29 cellular contexts compared by ENCODE assay signal in the genomic region with DNA sequence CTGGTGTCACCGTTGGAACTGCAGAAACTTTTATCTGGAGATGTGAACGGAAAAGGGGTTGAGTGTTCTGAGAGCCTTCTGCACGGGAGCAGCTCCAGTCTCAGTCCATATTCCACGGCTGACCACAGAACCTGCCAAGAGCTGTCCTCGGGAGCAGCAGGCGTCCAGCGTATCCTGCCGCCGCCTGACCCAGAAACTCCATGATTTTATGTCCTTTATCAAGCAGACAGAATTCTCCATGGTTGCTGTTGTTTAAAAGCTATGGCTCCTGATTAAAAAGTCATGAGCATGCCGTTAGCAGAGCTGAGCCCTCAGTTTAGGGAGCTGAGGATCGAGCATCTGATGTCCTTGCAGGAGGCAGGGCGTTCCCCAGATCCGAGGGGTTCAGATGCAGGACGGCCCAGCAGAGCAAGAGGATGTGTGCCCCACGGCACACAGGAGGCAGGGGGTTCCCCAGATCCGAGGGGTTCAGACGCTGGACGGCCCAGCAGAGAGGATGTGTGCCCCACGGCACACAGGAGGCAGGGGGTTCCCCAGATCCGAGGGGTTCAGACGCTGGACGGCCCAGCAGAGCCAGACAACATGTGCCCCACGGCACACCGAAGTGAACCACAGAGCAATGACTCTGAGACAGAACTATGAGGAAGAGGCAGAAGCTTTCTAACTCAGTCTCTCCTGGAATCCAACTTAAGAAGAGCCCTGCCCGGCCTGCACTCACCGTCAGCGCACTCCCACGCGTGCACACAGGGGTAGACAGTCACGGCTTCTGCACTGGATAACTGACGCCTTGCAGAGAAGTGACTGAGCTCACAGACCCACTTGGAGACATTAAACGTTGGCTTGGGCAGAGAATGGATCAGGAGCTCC.
DNase-seq lines count a peak whose midpoint lies in the region; ATAC-seq and TF ChIP-seq lines count a peak whose summit lies in the region.
"Had no signal": no experiment of that assay in that cellular context is flagged by ENCODE, and none has a peak within 500 bp of the region (broad histone marks: within the 10 kb centered on the region; RNA-seq: fewer than 3 reads in every experiment).

No MANE protein-coding gene starts in this region.

- no peak for TF ChIP-seq CTCF in colonic mucosa (IDR thresholded peaks at IDR 0.05)

- H3K4me1 ChIP-seq in colonic mucosa, result no peaks in the 10 kb centered on the region
- H3K4me1 ChIP-seq in neuronal stem cell (ENCODE audit: control insufficient read depth in 2 of 2, insufficient read depth in 1 of 2, low read depth in 1 of 2, low read length in 2 of 2), result peaks cover 0 to 7% of the 10 kb centered on the region in 2 donors
- no peaks in the 10 kb centered on the region for H3K4me1 ChIP-seq in CD8-positive, alpha-beta memory T cell (ENCODE audit: insufficient read depth, low read length)
- H3K4me1 ChIP-seq: breast epithelium, gastroesophageal sphincter had no signal

- peak overlapping the region; percentile 43 for H2AK5ac ChIP-seq in neuronal stem cell (ENCODE audit: low read depth, low read length)

- H2AFZ ChIP-seq in neuronal stem cell (ENCODE audit: low read length), result peak overlapping the region; percentile 29
- H2AFZ ChIP-seq: GM23338 had no signal

- no peak overlapping the region for H3K4me3 Mint-ChIP-seq in activated T-cell treated with anti-CD3 and anti-CD28 coated beads, Interleukin-2, amount 50 U/mL, for 24 hours
- H3K4me3 Mint-ChIP-seq in CD8-positive, alpha-beta memory T cell, result peak overlapping the region in 1 of 7 donors; percentile 61
- H3K4me3 Mint-ChIP-seq: activated CD4-positive, alpha-beta T cell treated with anti-CD3 and anti-CD28 coated beads, Interleukin-2, amount 10 ng/mL, durations not matched to agents 7 days and 5 days; activated naive CD4-positive, alpha-beta T cell treated with anti-CD3 and anti-CD28 coated beads, Interleukin-2, amount 50 U/mL, for 24 hours; CD4-positive, alpha-beta memory T cell; dendritic cell treated with granulocyte-macrophage colony-stimulating factor and Interleukin-4, amounts not matched to agents 40 ng/mL and 50 ng/mL, for 4 days; GM23338; immature natural killer cell; natural killer cell had no signal

- H3K79me1 ChIP-seq in neuronal stem cell (ENCODE audit: low read depth, low read length), result no peaks in the 10 kb centered on the region

- no peak overlapping the region for H3K4me2 ChIP-seq in neuronal stem cell (ENCODE audit: insufficient read depth, low read length, poor library complexity, severe bottlenecking)
- H3K4me2 ChIP-seq: GM23338 had no signal

- no peak overlapping the region for H3K14ac ChIP-seq in neuronal stem cell (ENCODE audit: low read length)

- H3K9me3 ChIP-seq in colonic mucosa (no peaks in the 10 kb centered on the region), neuronal stem cell (replicated peaks in 1 of 2; ENCODE audit: control insufficient read depth in 2 of 2, insufficient read depth in 1 of 2, low read depth in 1 of 2, low read length in 2 of 2) (no peaks in the 10 kb centered on the region)
- no peaks in the 10 kb centered on the region for H3K9me3 ChIP-seq in CD8-positive, alpha-beta memory T cell (ENCODE audit: low read length)
- H3K9me3 ChIP-seq: breast epithelium had no signal

- no peaks in the 10 kb centered on the region for H3K9me3 Mint-ChIP-seq in activated T-cell treated with anti-CD3 and anti-CD28 coated beads, Interleukin-2, amount 50 U/mL, for 24 hours
- H3K9me3 Mint-ChIP-seq in CD8-positive, alpha-beta memory T cell, result no peaks in the 10 kb centered on the region
- H3K9me3 Mint-ChIP-seq: activated CD4-positive, alpha-beta T cell treated with anti-CD3 and anti-CD28 coated beads, Interleukin-2, amount 10 ng/mL, durations not matched to agents 7 days and 5 days; activated naive CD4-positive, alpha-beta T cell treated with anti-CD3 and anti-CD28 coated beads, Interleukin-2, amount 50 U/mL, for 24 hours; activated T-helper 2 cell treated with anti-CD3 and anti-CD28 coated beads, Interferon-gamma antibody, Interleukin-2, Interleukin-4, amounts not matched to agents 10 μg/mL and 5 μg/mL and 100 μg/mL, durations not matched to agents 14 hours and 24 hours and 36 hours; dendritic cell treated with granulocyte-macrophage colony-stimulating factor and Interleukin-4, amounts not matched to agents 40 ng/mL and 50 ng/mL, for 4 days; natural killer cell had no signal

- H3K4ac ChIP-seq in neuronal stem cell (ENCODE audit: low read length), result no peak overlapping the region

- H4K8ac ChIP-seq in neuronal stem cell (ENCODE audit: low read depth, low read length), result no peak overlapping the region

- H3K27me3 ChIP-seq in colonic mucosa (no peaks in the 10 kb centered on the region), neuronal stem cell (ENCODE audit: control insufficient read depth in 3 of 3, insufficient read depth in 3 of 3, low read depth in 1 of 3, low read length in 3 of 3) (peaks cover 0 to 21% (median 0%) of the 10 kb centered on the region in 3 experiments)
- H3K27me3 ChIP-seq in CD8-positive, alpha-beta memory T cell (ENCODE audit: insufficient read depth, low read length, poor library complexity, severe bottlenecking), result no peaks in the 10 kb centered on the region
- H3K27me3 ChIP-seq: breast epithelium had no signal

- H3K23ac ChIP-seq in neuronal stem cell (ENCODE audit: low read depth, low read length, poor library complexity), result no peak overlapping the region

- no peak overlapping the region for H4K91ac ChIP-seq in neuronal stem cell (ENCODE audit: low read depth, low read length, poor library complexity)

- intact Hi-C loops in colonic mucosa (cut with DNase I), result no loop called here

- H3K4me3 ChIP-seq in colonic mucosa (no peak overlapping the region), neuronal stem cell (ENCODE audit: low read length in 2 of 2) (no peak overlapping the region)
- H3K4me3 ChIP-seq in CD8-positive, alpha-beta memory T cell (ENCODE audit: low read length), result no peak overlapping the region
- H3K4me3 ChIP-seq: breast epithelium, gastroesophageal sphincter, GM23338 had no signal

- peaks cover 17% of the 10 kb centered on the region for H3K27me3 Mint-ChIP-seq in activated T-cell treated with anti-CD3 and anti-CD28 coated beads, Interleukin-2, amount 50 U/mL, for 24 hours
- peaks cover 8 to 18% of the 10 kb centered on the region in 2 donors for H3K27me3 Mint-ChIP-seq in CD8-positive, alpha-beta memory T cell
- H3K27me3 Mint-ChIP-seq: activated CD4-positive, alpha-beta T cell treated with anti-CD3 and anti-CD28 coated beads, Interleukin-2, amount 10 ng/mL, durations not matched to agents 7 days and 5 days; dendritic cell treated with granulocyte-macrophage colony-stimulating factor and Interleukin-4, amounts not matched to agents 40 ng/mL and 50 ng/mL, for 4 days had no signal

- no peak overlapping the region for H2BK15ac ChIP-seq in neuronal stem cell (ENCODE audit: low read length)

- DNase-seq in activated T-cell treated with anti-CD3 and anti-CD28 coated beads, Interleukin-2, amount 50 U/mL, for 24 hours, result peak; percentile 11
- DNase-seq in activated T-cell treated with anti-CD3 and anti-CD28 coated beads, Interleukin-2, amount 50 U/mL, for 1 hour, result no peak
- DNase-seq in colonic mucosa (peak; percentile 12), neuronal stem cell (ENCODE audit: low spot score) (no peak), HT-29 (ENCODE audit: low spot score) (no peak)
- no peak for DNase-seq in CD8-positive, alpha-beta memory T cell
- DNase-seq: activated CD4-positive, alpha-beta T cell treated with anti-CD3 and anti-CD28 coated beads, Interleukin-2, amount 10 ng/mL, durations not matched to agents 7 days and 5 days; amygdala; CD4-positive, alpha-beta memory T cell; DMS 273 treated with DMSO at 0.1 percent for 48 hours; hippocampal formation; immature natural killer cell; natural killer cell; NCI-H1048; NCI-H2171 treated with DMSO at 0.1 percent for 48 hours; NCI-H524 treated with DMSO at 0.1 percent for 48 hours; retina; SHP77 treated with DMSO at 0.1 percent for 48 hours; substantia nigra; T-helper 9 cell had no signal

- WGBS in neuronal stem cell (ENCODE audit: extremely low coverage in 2 of 2, insufficient read length in 2 of 2, insufficient replicate concordance in 1 of 2), 2 donors, result no CpG with 5 or more reads among the region's 32 CpGs

- ATAC-seq in HG03108 (IDR thresholded peaks at IDR 0.05; ENCODE audit: unreplicated experiment) (no peak), GM19395 (IDR thresholded peaks at IDR 0.05; ENCODE audit: unreplicated experiment) (no peak)
- ATAC-seq: gastroesophageal sphincter, GM23338, natural killer cell had no signal

- H2BK5ac ChIP-seq in neuronal stem cell (ENCODE audit: low read length), result no peak overlapping the region

- no peak overlapping the region for H3K27ac Mint-ChIP-seq in activated T-cell treated with anti-CD3 and anti-CD28 coated beads, Interleukin-2, amount 50 U/mL, for 24 hours
- H3K27ac Mint-ChIP-seq in CD8-positive, alpha-beta memory T cell, result no peak overlapping the region
- H3K27ac Mint-ChIP-seq: activated CD4-positive, alpha-beta T cell treated with anti-CD3 and anti-CD28 coated beads, Interleukin-2, amount 10 ng/mL, durations not matched to agents 7 days and 5 days; activated naive CD4-positive, alpha-beta T cell treated with anti-CD3 and anti-CD28 coated beads, Interleukin-2, amount 50 U/mL, for 24 hours; activated T-helper 2 cell treated with anti-CD3 and anti-CD28 coated beads, Interferon-gamma antibody, Interleukin-2, Interleukin-4, amounts not matched to agents 10 μg/mL and 5 μg/mL and 100 μg/mL, durations not matched to agents 14 hours and 24 hours and 36 hours; dendritic cell treated with granulocyte-macrophage colony-stimulating factor and Interleukin-4, amounts not matched to agents 40 ng/mL and 50 ng/mL, for 4 days; GM23338; immature natural killer cell; natural killer cell had no signal

- no peak overlapping the region for H2BK120ac ChIP-seq in neuronal stem cell (ENCODE audit: low read depth, low read length)

- H3K36me3 ChIP-seq in colonic mucosa (no peaks in the 10 kb centered on the region), neuronal stem cell (replicated peaks in 1 of 2; ENCODE audit: control insufficient read depth in 2 of 2, insufficient read depth in 2 of 2, low read length in 2 of 2) (peaks cover 0 to 2% of the 10 kb centered on the region in 2 donors)
- H3K36me3 ChIP-seq in CD8-positive, alpha-beta memory T cell (ENCODE audit: insufficient read depth, low read length), result no peaks in the 10 kb centered on the region
- H3K36me3 ChIP-seq: breast epithelium, gastroesophageal sphincter had no signal

- CTCF ChIA-PET in CD8-positive, alpha-beta memory T cell (lab: Charles Lee), result no interaction called here

- no peak overlapping the region for H3K18ac ChIP-seq in neuronal stem cell (ENCODE audit: low read length)

- H2BK12ac ChIP-seq in neuronal stem cell (ENCODE audit: low read length), result no peak overlapping the region

- H3K4me1 Mint-ChIP-seq in activated T-cell treated with anti-CD3 and anti-CD28 coated beads, Interleukin-2, amount 50 U/mL, for 24 hours (ENCODE audit: low read depth), result peaks cover 1% of the 10 kb centered on the region
- H3K4me1 Mint-ChIP-seq in CD8-positive, alpha-beta memory T cell, result peaks cover 4 to 7% (median 5%) of the 10 kb centered on the region in 3 donors

- POLR2A ChIA-PET in CD8-positive, alpha-beta memory T cell (lab: Charles Lee), result no interaction called here

- H3K36me3 Mint-ChIP-seq in activated T-cell treated with anti-CD3 and anti-CD28 coated beads, Interleukin-2, amount 50 U/mL, for 24 hours (ENCODE audit: low read depth), result no peaks in the 10 kb centered on the region
- H3K36me3 Mint-ChIP-seq in CD8-positive, alpha-beta memory T cell, result no peaks in the 10 kb centered on the region
- H3K36me3 Mint-ChIP-seq: activated naive CD4-positive, alpha-beta T cell treated with anti-CD3 and anti-CD28 coated beads, Interleukin-2, amount 50 U/mL, for 24 hours; CD4-positive, alpha-beta memory T cell; natural killer cell had no signal

- no peak overlapping the region for H3K27ac ChIP-seq in colonic mucosa
- H3K27ac ChIP-seq in neuronal stem cell (replicated peaks; ENCODE audit: low read length), result no peak overlapping the region
- no peak overlapping the region for H3K27ac ChIP-seq in CD8-positive, alpha-beta memory T cell (ENCODE audit: low read depth, low read length)
- H3K27ac ChIP-seq: gastroesophageal sphincter, VCaP had no signal

- no peak overlapping the region for H3K9ac ChIP-seq in colonic mucosa (ENCODE audit: low read depth in 2 of 2, low read length in 2 of 2)
- H3K9ac ChIP-seq in neuronal stem cell (ENCODE audit: low read depth, low read length, poor library complexity), result no peak overlapping the region

Comparison
In these comparisons a context has a peak if more than half of its experiments do, and no peak if none do; other contexts are left out.
1. DNase-seq: peak in activated T-cell treated with anti-CD3 and anti-CD28 coated beads, Interleukin-2, amount 50 U/mL, for 24 hours (single experiment) and colonic mucosa (single experiment); none in activated T-cell treated with anti-CD3 and anti-CD28 coated beads, Interleukin-2, amount 50 U/mL, for 1 hour (single experiment), neuronal stem cell (single experiment), CD8-positive, alpha-beta memory T cell (0 of 5) and HT-29 (single experiment).